Comparison of ENCODE assay signal across 14 cellular contexts in the genomic region with DNA sequence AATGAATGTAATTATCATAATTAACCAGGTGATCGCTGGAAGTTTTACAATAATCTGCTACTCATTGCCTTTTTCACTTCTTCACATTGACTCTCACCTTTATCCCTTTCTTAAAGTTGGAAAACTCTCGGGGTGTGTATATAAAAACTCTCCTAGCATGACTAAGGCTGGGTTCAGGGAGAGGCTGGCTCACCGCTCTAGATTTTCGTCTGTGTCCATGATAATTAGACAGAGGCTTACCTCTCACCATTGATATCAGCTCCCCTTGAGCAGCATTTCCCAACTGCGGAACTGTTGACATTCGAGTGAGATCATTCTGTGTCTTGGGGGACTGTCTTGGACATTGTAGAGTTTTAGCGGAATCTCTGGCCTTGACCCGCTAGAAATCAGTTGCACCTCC. TPM values are rescaled to one million over a fixed set of nuclear protein-coding genes. Genes with fewer than 3 reads are reported as not detected.
A peak's percentile ranks its signal among the peaks of the same experiment; 100 is the strongest.
DNase-seq lines count a peak whose midpoint lies in the region; ATAC-seq, FAIRE-seq and TF ChIP-seq lines count a peak whose summit lies in the region.
"Had no signal": no experiment of that assay in that cellular context is flagged by ENCODE, and none has a peak within 500 bp of the region (broad histone marks: within the 10 kb centered on the region; RNA-seq: fewer than 3 reads in every experiment).

No MANE protein-coding gene starts in this region.

- H3K27ac Mint-ChIP-seq in mesothelial cell of epicardium (peak overlapping the region; percentile 50), GM23338 (no peak overlapping the region)
- H3K27ac Mint-ChIP-seq: activated T-cell treated with anti-CD3 and anti-CD28 coated beads, Interleukin-2, amount 50 U/mL, for 72 hours; natural killer cell treated with Interleukin-12 subunit alpha and Interleukin-12 subunit beta and Interleukin-15 and Interleukin-18, amount 100 ng/mL, for 72 hours had no signal

- intact Hi-C loops in PC-3 (cut with micrococcal nuclease), result loop anchor here (1.0 kb wide), 1 partner anchor 27 kb away; no protein-coding TSS in a partner anchor

- H3K4me3 Mint-ChIP-seq in mesothelial cell of epicardium (no peak overlapping the region), GM23338 (no peak overlapping the region)
- H3K4me3 Mint-ChIP-seq: activated T-cell treated with anti-CD3 and anti-CD28 coated beads, Interleukin-2, amount 50 U/mL, for 72 hours; H9; natural killer cell treated with Interleukin-12 subunit alpha and Interleukin-12 subunit beta and Interleukin-15 and Interleukin-18, amount 100 ng/mL, for 72 hours had no signal

- POLR2A ChIA-PET in PC-3 (lab: Charles Lee; ENCODE audit: unreplicated experiment), result no interaction called here

- H3F3A ChIP-seq in PC-3 (ENCODE audit: low read length, unreplicated experiment), result no peaks in the 10 kb centered on the region
- peaks cover 4% of the 10 kb centered on the region; the same call in 1 of the 2 replicates for H3F3A ChIP-seq in GM23338 (replicated peaks; ENCODE audit: low read depth)

- peak overlapping the region; percentile 85 for H3K27ac ChIP-seq in PC-3 (ENCODE audit: low read length)
- peak overlapping the region; percentile 98 to 99 for H3K27ac ChIP-seq in thoracic aorta
- no peak overlapping the region for H3K27ac ChIP-seq in GM23338 (ENCODE audit: low read depth)

- DNase-seq in PC-3 (peak; percentile 44), bronchial epithelial cell (ENCODE audit: low read depth) (peak; percentile 75), mesothelial cell of epicardium (ENCODE audit: low spot score in 2 of 2, unreplicated experiment in 2 of 2) (no peak), thoracic aorta (ENCODE audit: low spot score) (no peak), GM23338 (ENCODE audit: low spot score) (no peak), ureter (ENCODE audit: low spot score) (no peak)
- no peak for DNase-seq in activated CD4-positive, alpha-beta T cell treated with anti-CD3 and anti-CD28 coated beads for 48 hours
- DNase-seq: kidney glomerular epithelial cell, NCI-H524 treated with DMSO at 0.1 percent for 48 hours, T-helper 9 cell had no signal

- H3K4me2 ChIP-seq in PC-3 (ENCODE audit: low read length) (peak overlapping the region; percentile 14), GM23338 (no peak overlapping the region)

- H3K36me3 ChIP-seq in PC-3 (ENCODE audit: low read depth, low read length) (peaks cover 14% of the 10 kb centered on the region), bronchial epithelial cell (ENCODE audit: control insufficient read depth, insufficient read depth, low read length) (no peaks in the 10 kb centered on the region), thoracic aorta (no peaks in the 10 kb centered on the region), GM23338 (ENCODE audit: insufficient read depth) (no peaks in the 10 kb centered on the region)

- H4K20me1 ChIP-seq in PC-3 (ENCODE audit: low read length), result no peaks in the 10 kb centered on the region
- no peaks in the 10 kb centered on the region for H4K20me1 ChIP-seq in GM23338 (replicated peaks; ENCODE audit: insufficient read depth)

- FAIRE-seq in bronchial epithelial cell (lab: Jason Lieb, UNC), result no peak

- H3K4me3 ChIP-seq in PC-3 (ENCODE audit: low read length) (no peak overlapping the region), bronchial epithelial cell (ENCODE audit: low read depth, low read length) (no peak overlapping the region), thoracic aorta (no peak overlapping the region), GM23338 (no peak overlapping the region)

- H3K27me3 Mint-ChIP-seq in mesothelial cell of epicardium (ENCODE audit: low read depth), result peaks cover 53% of the 10 kb centered on the region
- H3K27me3 Mint-ChIP-seq in GM23338 (ENCODE audit: insufficient read depth, low read depth, poor library complexity), result peaks cover 50% of the 10 kb centered on the region

- H3K4me1 ChIP-seq in PC-3 (ENCODE audit: insufficient read depth, low read length), result peaks cover 71% of the 10 kb centered on the region
- H3K4me1 ChIP-seq in thoracic aorta (ENCODE audit: control insufficient read depth in 1 of 2, low read depth in 2 of 2), result peaks cover 81 to 100% of the 10 kb centered on the region in 2 donors
- peaks cover 8% of the 10 kb centered on the region; the same call in 1 of the 2 replicates for H3K4me1 ChIP-seq in GM23338 (ENCODE audit: insufficient read depth)

- BruUV-seq in PC-3 (replicated peaks; lab: Mats Ljungman, UMichigan), result no TSS peak

- no peaks in the 10 kb centered on the region for H3K9me3 Mint-ChIP-seq in mesothelial cell of epicardium
- H3K9me3 Mint-ChIP-seq in GM23338, result no peaks in the 10 kb centered on the region
- H3K9me3 Mint-ChIP-seq: activated T-cell treated with anti-CD3 and anti-CD28 coated beads, Interleukin-2, amount 50 U/mL, for 72 hours; H9; natural killer cell treated with Interleukin-12 subunit alpha and Interleukin-12 subunit beta and Interleukin-15 and Interleukin-18, amount 100 ng/mL, for 72 hours had no signal

- H2AFZ ChIP-seq in PC-3 (ENCODE audit: low read length) (no peak overlapping the region), GM23338 (no peak overlapping the region)

- ATAC-seq in PC-3 (no peak), thoracic aorta (ENCODE audit: insufficient number of reproducible peaks, low FRiP score, low read depth) (no peak), GM19351 (IDR thresholded peaks at IDR 0.05; ENCODE audit: unreplicated experiment) (no peak), GM23338 (no peak)

- TF ChIP-seq CTCF in PC-3 (conservative IDR thresholded peaks at IDR 0.05; ENCODE audit: low read depth, low read length) (no peak), bronchial epithelial cell (IDR thresholded peaks at IDR 0.05; ENCODE audit: insufficient read depth, low read length, severe bottlenecking) (no peak), mesothelial cell of epicardium (IDR thresholded peaks at IDR 0.05; ENCODE audit: unreplicated experiment) (no peak), thoracic aorta (IDR thresholded peaks at IDR 0.05) (no peak), GM23338 (conservative IDR thresholded peaks at IDR 0.05; ENCODE audit: low read depth in 2 of 2) (no peak)

- H3K27me3 ChIP-seq in PC-3 (ENCODE audit: low read length) (no peaks in the 10 kb centered on the region), bronchial epithelial cell (ENCODE audit: control insufficient read depth, insufficient read depth, low read length) (no peaks in the 10 kb centered on the region), thoracic aorta (replicated peaks; ENCODE audit: insufficient read depth) (no peaks in the 10 kb centered on the region), GM23338 (ENCODE audit: insufficient read depth) (peaks cover 57% of the 10 kb centered on the region)

- H3K9me3 ChIP-seq in PC-3 (ENCODE audit: low read length) (no peaks in the 10 kb centered on the region), thoracic aorta (no peaks in the 10 kb centered on the region)

- no peak overlapping the region for H3K9ac ChIP-seq in PC-3 (ENCODE audit: low read length)

- H3K4me1 Mint-ChIP-seq in mesothelial cell of epicardium (peaks cover 42% of the 10 kb centered on the region), GM23338 (peaks cover 6% of the 10 kb centered on the region)

- CTCF ChIA-PET in PC-3 (lab: Charles Lee), result interaction anchor here (1.1 to 1.6 kb wide), 3 partner anchors 13 to 21 kb away, joined by 3 to 13 read pairs (median 6); no protein-coding TSS in a partner anchor

- H3K79me2 ChIP-seq in PC-3 (ENCODE audit: low read length) (peaks cover 100% of the 10 kb centered on the region), GM23338 (replicated peaks; ENCODE audit: insufficient read depth) (no peaks in the 10 kb centered on the region)

- no peaks in the 10 kb centered on the region for H3K9me2 ChIP-seq in PC-3 (replicated peaks; ENCODE audit: low read length)
- H3K9me2 ChIP-seq in GM23338 (ENCODE audit: insufficient read depth), result no peaks in the 10 kb centered on the region

- peaks cover 10% of the 10 kb centered on the region for H3K36me3 Mint-ChIP-seq in mesothelial cell of epicardium
- H3K36me3 Mint-ChIP-seq in GM23338 (ENCODE audit: low read depth), result no peaks in the 10 kb centered on the region
- H3K36me3 Mint-ChIP-seq: natural killer cell treated with Interleukin-12 subunit alpha and Interleukin-12 subunit beta and Interleukin-15 and Interleukin-18, amount 100 ng/mL, for 72 hours had no signal

TF ChIP-seq in GM23338, 12 proteins besides CTCF, POLR2A, EP300 and RAD21 (continues in another document):
- TF ChIP-seq, protein P1, sequence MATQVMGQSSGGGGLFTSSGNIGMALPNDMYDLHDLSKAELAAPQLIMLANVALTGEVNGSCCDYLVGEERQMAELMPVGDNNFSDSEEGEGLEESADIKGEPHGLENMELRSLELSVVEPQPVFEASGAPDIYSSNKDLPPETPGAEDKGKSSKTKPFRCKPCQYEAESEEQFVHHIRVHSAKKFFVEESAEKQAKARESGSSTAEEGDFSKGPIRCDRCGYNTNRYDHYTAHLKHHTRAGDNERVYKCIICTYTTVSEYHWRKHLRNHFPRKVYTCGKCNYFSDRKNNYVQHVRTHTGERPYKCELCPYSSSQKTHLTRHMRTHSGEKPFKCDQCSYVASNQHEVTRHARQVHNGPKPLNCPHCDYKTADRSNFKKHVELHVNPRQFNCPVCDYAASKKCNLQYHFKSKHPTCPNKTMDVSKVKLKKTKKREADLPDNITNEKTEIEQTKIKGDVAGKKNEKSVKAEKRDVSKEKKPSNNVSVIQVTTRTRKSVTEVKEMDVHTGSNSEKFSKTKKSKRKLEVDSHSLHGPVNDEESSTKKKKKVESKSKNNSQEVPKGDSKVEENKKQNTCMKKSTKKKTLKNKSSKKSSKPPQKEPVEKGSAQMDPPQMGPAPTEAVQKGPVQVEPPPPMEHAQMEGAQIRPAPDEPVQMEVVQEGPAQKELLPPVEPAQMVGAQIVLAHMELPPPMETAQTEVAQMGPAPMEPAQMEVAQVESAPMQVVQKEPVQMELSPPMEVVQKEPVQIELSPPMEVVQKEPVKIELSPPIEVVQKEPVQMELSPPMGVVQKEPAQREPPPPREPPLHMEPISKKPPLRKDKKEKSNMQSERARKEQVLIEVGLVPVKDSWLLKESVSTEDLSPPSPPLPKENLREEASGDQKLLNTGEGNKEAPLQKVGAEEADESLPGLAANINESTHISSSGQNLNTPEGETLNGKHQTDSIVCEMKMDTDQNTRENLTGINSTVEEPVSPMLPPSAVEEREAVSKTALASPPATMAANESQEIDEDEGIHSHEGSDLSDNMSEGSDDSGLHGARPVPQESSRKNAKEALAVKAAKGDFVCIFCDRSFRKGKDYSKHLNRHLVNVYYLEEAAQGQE (IDR thresholded peaks at IDR 0.05; ENCODE audit: unreplicated experiment), result no peak
- TF ChIP-seq NANOG (IDR thresholded peaks at IDR 0.05; ENCODE audit: borderline replicate concordance), result no peak
- TF ChIP-seq STAT1 (IDR thresholded peaks at IDR 0.05; ENCODE audit: unreplicated experiment), result no peak
- TF ChIP-seq JUNB (IDR thresholded peaks at IDR 0.05; ENCODE audit: unreplicated experiment), result no peak
- no peak for TF ChIP-seq ZNF114 (CRISPR knock-in tag; IDR thresholded peaks at IDR 0.05)
- TF ChIP-seq ZNF331 (CRISPR knock-in tag; IDR thresholded peaks at IDR 0.05; ENCODE audit: low read depth), result no peak

RNA-seq across cellular contexts. Expression of gene NFIX, which starts 39.4 kb away (rescaled TPM):
- total RNA-seq in PC-3 (2014; rRNA removed), result 43.3 and 75.8 TPM in 2 replicates
- total RNA-seq in bronchial epithelial cell, result 5.4 and 5.8 TPM in 2 replicates
- 52.4 to 55.5 TPM (median 53.8 TPM) in 3 replicates for total RNA-seq in mesothelial cell of epicardium
- 100 to 1,000 TPM; 126 to 145 TPM for total RNA-seq in thoracic aorta
- total RNA-seq in GM23338 (2014; rRNA removed; shearing (Covaris generic)), result 0.14 and 1.2 TPM in 2 replicates
- 0.06 and 0.31 TPM in 2 replicates for polyA plus RNA-seq in GM23338 (2016; fragmentation: Nextera tagmentation; extraction: Ambion mirVana)
- 91.7 TPM for total RNA-seq in ureter

Comparison
In these comparisons a context has a peak if more than half of its experiments do, and no peak if none do; other contexts are left out.
1. DNase-seq: peak in PC-3 (single experiment) and bronchial epithelial cell (single experiment); none in mesothelial cell of epicardium (0 of 2), thoracic aorta (single experiment), GM23338 (single experiment), ureter (single experiment) and activated CD4-positive, alpha-beta T cell treated with anti-CD3 and anti-CD28 coated beads for 48 hours (single experiment).